Comparison of ENCODE assay signal across 7 cellular contexts in genomic region chrX:100409316-100410082, GRCh38. TPM values are rescaled to one million over a fixed set of nuclear protein-coding genes. Genes with fewer than 3 reads are reported as not detected.
DNase-seq lines count a peak whose midpoint lies in the region; ATAC-seq, FAIRE-seq and TF ChIP-seq lines count a peak whose summit lies in the region.

No MANE protein-coding gene starts in this region.

- intact Hi-C loops in activated B cell treated with CpG ODN at 0.5 μM for 24 hours (cut with micrococcal nuclease): no loop called here

- in situ Hi-C loops in HAP-1 (cut with MboI; ENCODE audit: low sequenced_read_pairs): no loop called here

- ATAC-seq in activated B cell treated with CpG ODN at 0.5 μM for 24 hours (ENCODE audit: low read depth) (no peak), GM18867 (IDR thresholded peaks at IDR 0.05; ENCODE audit: unreplicated experiment) (no peak), HG03571 (IDR thresholded peaks at IDR 0.05; ENCODE audit: unreplicated experiment) (no peak)

- no peak overlapping the region for H3K9ac ChIP-seq in smooth muscle cell (ENCODE audit: low read depth)

- CTCF ChIA-PET in activated B cell treated with CpG ODN at 0.5 μM for 24 hours (lab: Charles Lee): no interaction called here

- no peak overlapping the region for H3K27ac Mint-ChIP-seq in activated B cell treated with CpG ODN at 0.5 μM for 24 hours

- H3K79me2 ChIP-seq in smooth muscle cell (ENCODE audit: low read depth): no peaks in the 10 kb centered on the region

- TF ChIP-seq CTCF in activated B cell treated with CpG ODN at 0.5 μM for 24 hours (IDR thresholded peaks at IDR 0.05): no peak
- no peak for TF ChIP-seq CTCF in right atrium auricular region (IDR thresholded peaks at IDR 0.05)
- no peak for TF ChIP-seq CTCF in smooth muscle cell (IDR thresholded peaks at IDR 0.05; ENCODE audit: borderline replicate concordance, insufficient read depth, poor library complexity, severe bottlenecking)

- H3K27me3 ChIP-seq in HAP-1 (ENCODE audit: low read depth): peaks cover 26% of the 10 kb centered on the region
- H3K27me3 ChIP-seq in right atrium auricular region: peaks cover 4 to 31% of the 10 kb centered on the region in 2 donors
- H3K27me3 ChIP-seq in smooth muscle cell (ENCODE audit: low read depth): no peaks in the 10 kb centered on the region

- H3K27ac ChIP-seq in right atrium auricular region (no peak overlapping the region), smooth muscle cell (ENCODE audit: low read depth) (no peak overlapping the region)

- peak overlapping the region; percentile 78 for H3K4me3 Mint-ChIP-seq in activated B cell treated with CpG ODN at 0.5 μM for 24 hours

- H3K36me3 ChIP-seq in HAP-1 (replicated peaks) (no peaks in the 10 kb centered on the region), right atrium auricular region (no peaks in the 10 kb centered on the region), smooth muscle cell (ENCODE audit: low read depth) (no peaks in the 10 kb centered on the region)

- POLR2A ChIA-PET in activated B cell treated with CpG ODN at 0.5 μM for 24 hours (lab: Charles Lee): no interaction called here

- H3K27me3 Mint-ChIP-seq in activated B cell treated with CpG ODN at 0.5 μM for 24 hours: peaks cover 35% of the 10 kb centered on the region

- H3K9me3 Mint-ChIP-seq in activated B cell treated with CpG ODN at 0.5 μM for 24 hours: no peaks in the 10 kb centered on the region

- DNase-seq in HAP-1 (ENCODE audit: low spot score in 2 of 2): peak in 1 of 2 experiments; percentile 43
- DNase-seq in activated B cell treated with CpG ODN at 0.5 μM for 24 hours: no peak
- DNase-seq in right atrium auricular region (ENCODE audit: low spot score): no peak
- no peak for DNase-seq in smooth muscle cell (lab: John Stamatoyannopoulos, UW; ENCODE audit: unreplicated experiment)
- no peak for DNase-seq in H54 (ENCODE audit: insufficient read length, low spot score)

- H2AFZ ChIP-seq in smooth muscle cell (ENCODE audit: low read depth): peak overlapping the region; percentile 46

- H3K4me1 Mint-ChIP-seq in activated B cell treated with CpG ODN at 0.5 μM for 24 hours: peaks cover 20% of the 10 kb centered on the region

- 54% methylated on average over 60 of the region's 61 CpGs for WGBS in smooth muscle cell (ENCODE audit: low lambda C conversion rate)

- H3K4me3 ChIP-seq in HAP-1 (peak overlapping the region; percentile 39), right atrium auricular region (peak overlapping the region; percentile 24 to 38), smooth muscle cell (peak overlapping the region; percentile 56)

- no peak for TF ChIP-seq POLR2A in H54 (IDR thresholded peaks at IDR 0.05; ENCODE audit: low read depth, low read length)

- H4K20me1 ChIP-seq in smooth muscle cell (ENCODE audit: low read depth): peaks cover 17% of the 10 kb centered on the region

- no peaks in the 10 kb centered on the region for H3K36me3 Mint-ChIP-seq in activated B cell treated with CpG ODN at 0.5 μM for 24 hours (ENCODE audit: low read depth)

- FAIRE-seq in H54 (lab: Jason Lieb, UNC): no peak

- no peaks in the 10 kb centered on the region for H3F3A ChIP-seq in smooth muscle cell (ENCODE audit: low read depth)

- peak overlapping the region; percentile 85 for H3K4me2 ChIP-seq in smooth muscle cell

- H3K9me3 ChIP-seq in HAP-1 (no peaks in the 10 kb centered on the region), right atrium auricular region (no peaks in the 10 kb centered on the region), smooth muscle cell (replicated peaks; ENCODE audit: low read depth) (no peaks in the 10 kb centered on the region)

- H3K4me1 ChIP-seq in HAP-1: peaks cover 16% of the 10 kb centered on the region
- peaks cover 0 to 7% of the 10 kb centered on the region in 2 donors for H3K4me1 ChIP-seq in right atrium auricular region
- no peaks in the 10 kb centered on the region for H3K4me1 ChIP-seq in smooth muscle cell (ENCODE audit: low read depth)

RNA-seq across cellular contexts. Expression of gene PCDH19, which starts 0.6 kb away (rescaled TPM):
- total RNA-seq in activated B cell treated with CpG ODN at 0.5 μM for 24 hours: not detected in 2 replicates
- total RNA-seq in right atrium auricular region: under 1 TPM; 0.51 to 0.56 TPM
- 16.8 and 17.9 TPM in 2 replicates for total RNA-seq in smooth muscle cell
- 7.5 and 11.6 TPM in 2 replicates for polyA plus RNA-seq in smooth muscle cell

Comparison
In these comparisons a context has a peak if more than half of its experiments do, and no peak if none do; other contexts are left out.
1. RNA of gene PCDH19, which starts 0.6 kb away (total RNA-seq): 16.8 to 17.9 TPM in smooth muscle cell; 0.51 to 0.56 TPM in right atrium auricular region and not detected in activated B cell treated with CpG ODN at 0.5 μM for 24 hours; every median in the first group is over 10 times any median in the second.
2. Peak in every context shown above with its lines, with median percentiles within 50 percentile points of each other: H3K4me3 ChIP-seq.